Comparison of ENCODE assay signal across 9 cellular contexts in genomic region chr12:10395390-10395998, GRCh38. TPM values are rescaled to one million over a fixed set of nuclear protein-coding genes. Genes with fewer than 3 reads are reported as not detected.
DNase-seq lines count a peak whose midpoint lies in the region; ATAC-seq and TF ChIP-seq lines count a peak whose summit lies in the region.
"Had no signal": no experiment of that assay in that cellular context is flagged by ENCODE, and none has a peak within 500 bp of the region (broad histone marks: within the 10 kb centered on the region; RNA-seq: fewer than 3 reads in every experiment).

No MANE protein-coding gene starts in this region.

- no peaks in the 10 kb centered on the region for H3K36me3 Mint-ChIP-seq in chondrocyte (ENCODE audit: low read depth)

- H3K9me3 Mint-ChIP-seq in chondrocyte (ENCODE audit: low read depth), result no peaks in the 10 kb centered on the region

- peak; percentile 53 for DNase-seq in NCI-H2107 treated with DMSO at 0.1 percent for 48 hours (lab: John Stamatoyannopoulos, UW; ENCODE audit: unreplicated experiment)
- no peak for DNase-seq in NCI-H2107 (lab: John Stamatoyannopoulos, UW)
- peak; percentile 84 for DNase-seq in NCI-H226
- DNase-seq in chondrocyte (ENCODE audit: low spot score), result no peak
- no peak for DNase-seq in effector CD8-positive, alpha-beta T cell (lab: John Stamatoyannopoulos, UW)
- no peak for DNase-seq in GDM1 (lab: John Stamatoyannopoulos, UW)

- peak overlapping the region; percentile 88 for H3K27ac Mint-ChIP-seq in chondrocyte (ENCODE audit: unreplicated experiment)

- peak overlapping the region; percentile 10 to 41 for H3K4me3 ChIP-seq in mucosa of rectum (ENCODE audit: low read length in 2 of 2)
- H3K4me3 ChIP-seq: cardiac muscle cell had no signal

- no peaks in the 10 kb centered on the region for H3K27me3 Mint-ChIP-seq in chondrocyte (ENCODE audit: low read depth)

- H3K4me3 Mint-ChIP-seq in chondrocyte (ENCODE audit: unreplicated experiment), result peak overlapping the region; percentile 36

- ATAC-seq in HG02852 (IDR thresholded peaks at IDR 0.05; ENCODE audit: unreplicated experiment), result peak; percentile 84

- H3K9ac ChIP-seq in mucosa of rectum (ENCODE audit: low read depth in 1 of 2, low read length in 2 of 2), result peak overlapping the region in 1 of 2 donors; percentile 35

- peaks cover 56% of the 10 kb centered on the region for H3K4me1 Mint-ChIP-seq in chondrocyte (ENCODE audit: low read depth)

- no peaks in the 10 kb centered on the region for H3K27me3 ChIP-seq in mucosa of rectum (ENCODE audit: control insufficient read depth in 2 of 2, insufficient read depth in 2 of 2, low read length in 2 of 2)
- H3K27me3 ChIP-seq: cardiac muscle cell had no signal

- H3K36me3 ChIP-seq in mucosa of rectum (ENCODE audit: control insufficient read depth in 2 of 2, insufficient read depth in 2 of 2, low read length in 2 of 2), result no peaks in the 10 kb centered on the region
- H3K36me3 ChIP-seq: cardiac muscle cell had no signal

- peak overlapping the region; percentile 59 to 69 for H3K27ac ChIP-seq in mucosa of rectum (ENCODE audit: low read depth in 2 of 2, low read length in 2 of 2)
- H3K27ac ChIP-seq: cardiac muscle cell had no signal

- no peaks in the 10 kb centered on the region for H3K9me3 ChIP-seq in mucosa of rectum (ENCODE audit: control insufficient read depth in 2 of 2, low read length in 2 of 2)

- H3K4me1 ChIP-seq in mucosa of rectum (ENCODE audit: control insufficient read depth in 2 of 2, insufficient read depth in 2 of 2, low read length in 2 of 2), result peaks cover 8 to 10% of the 10 kb centered on the region in 2 donors

- no peak for TF ChIP-seq CTCF in chondrocyte (IDR thresholded peaks at IDR 0.05)

RNA-seq across cellular contexts. Expression of gene KLRK1, which starts 5.7 kb away (rescaled TPM):
- not detected in 3 replicates for total RNA-seq in chondrocyte
- total RNA-seq: cardiac muscle cell had no signal

RNA-seq across cellular contexts. Expression of gene KLRC4, which starts 14.1 kb away (rescaled TPM):
- total RNA-seq in chondrocyte, result not detected in 3 replicates
- total RNA-seq: cardiac muscle cell had no signal

RNA-seq across cellular contexts. Expression of gene KLRC3, which starts 24.9 kb away (rescaled TPM):
- total RNA-seq in chondrocyte, result not detected in 3 replicates
- total RNA-seq: cardiac muscle cell had no signal

RNA-seq across cellular contexts. Expression of gene KLRC2, which starts 40.3 kb away (rescaled TPM):
- not detected in 3 replicates for total RNA-seq in chondrocyte
- total RNA-seq: cardiac muscle cell had no signal

RNA-seq across cellular contexts. Expression of gene KLRC1, which starts 57.7 kb away (rescaled TPM):
- not detected in 3 replicates for total RNA-seq in chondrocyte
- total RNA-seq: cardiac muscle cell had no signal

Comparison
In these comparisons a context has a peak if more than half of its experiments do, and no peak if none do; other contexts are left out.
1. DNase-seq: peak in NCI-H2107 treated with DMSO at 0.1 percent for 48 hours (single experiment) and NCI-H226 (single experiment); none in NCI-H2107 (single experiment), chondrocyte (single experiment), effector CD8-positive, alpha-beta T cell (single experiment) and GDM1 (single experiment).